Comparison of ENCODE assay signal across 11 cellular contexts in genomic region chr14:75292886-75293285, GRCh38. TPM values are rescaled to one million over a fixed set of nuclear protein-coding genes. Genes with fewer than 3 reads are reported as not detected.
A peak's percentile ranks its signal among the peaks of the same experiment; 100 is the strongest.
DNase-seq lines count a peak whose midpoint lies in the region; ATAC-seq and TF ChIP-seq lines count a peak whose summit lies in the region.
"Had no signal": no experiment of that assay in that cellular context is flagged by ENCODE, and none has a peak within 500 bp of the region (broad histone marks: within the 10 kb centered on the region; RNA-seq: fewer than 3 reads in every experiment).

No MANE protein-coding gene starts in this region.

- H3K27ac ChIP-seq in transverse colon, result peak overlapping the region in 2 of 4 donors; percentile 92 to 98

- in situ Hi-C loops in transverse colon (cut with MboI; ENCODE audit: low pct_ligation_motif_present in 1 of 4, low pct_unique_long_range_greater_than_20kb in 1 of 4, low sequenced_read_pairs in 3 of 4), result no loop called here

- no peak for DNase-seq in activated naive CD4-positive, alpha-beta T cell treated with anti-CD3 and anti-CD28 coated beads, Interleukin-2, amount 10 ng/mL, durations not matched to agents 7 days and 5 days
- no peak for DNase-seq in activated naive CD4-positive, alpha-beta T cell (lab: John Stamatoyannopoulos, UW)
- DNase-seq in naive B cell (no peak), transverse colon (peak; percentile 6), erythroblast (lab: John Stamatoyannopoulos, UW) (no peak)
- no peak for DNase-seq in stimulated activated CD8-positive, alpha-beta memory T cell treated with anti-CD3 and anti-CD28 coated beads, Interleukin-4, amount 100 ng/mL, for 48 hours
- DNase-seq: NCI-H1092, substantia nigra had no signal

- no peaks in the 10 kb centered on the region for H3K36me3 Mint-ChIP-seq in activated naive CD4-positive, alpha-beta T cell treated with anti-CD3 and anti-CD28 coated beads, Interleukin-2, amount 10 ng/mL, durations not matched to agents 7 days and 5 days
- H3K36me3 Mint-ChIP-seq in brain (no peaks in the 10 kb centered on the region), naive B cell (no peaks in the 10 kb centered on the region)

- H3K9me3 Mint-ChIP-seq in activated naive CD4-positive, alpha-beta T cell treated with anti-CD3 and anti-CD28 coated beads, Interleukin-2, amount 10 ng/mL, durations not matched to agents 7 days and 5 days, result no peaks in the 10 kb centered on the region
- H3K9me3 Mint-ChIP-seq in brain (peaks cover 0 to 4% (median 0%) of the 10 kb centered on the region in 5 experiments), naive B cell (no peaks in the 10 kb centered on the region)

- TF ChIP-seq POLR2A in transverse colon (IDR thresholded peaks at IDR 0.05) (no peak), erythroblast (IDR thresholded peaks at IDR 0.05; ENCODE audit: low read length) (no peak)

- CTCF ChIA-PET in activated naive CD4-positive, alpha-beta T cell treated with anti-CD3 and anti-CD28 coated beads, Interleukin-2, amount 10 ng/mL, durations not matched to agents 7 days and 5 days (lab: Charles Lee), result interaction anchor here (0.8 to 1.7 kb wide), 2 partner anchors 9 to 11 kb away, joined by 3 to 6 read pairs; no protein-coding TSS in a partner anchor

- no peak overlapping the region for H3K27ac Mint-ChIP-seq in activated naive CD4-positive, alpha-beta T cell treated with anti-CD3 and anti-CD28 coated beads, Interleukin-2, amount 10 ng/mL, durations not matched to agents 7 days and 5 days
- peak overlapping the region in 2 of 5 experiments; percentile 81 to 86 for H3K27ac Mint-ChIP-seq in brain
- H3K27ac Mint-ChIP-seq in naive B cell, result peak overlapping the region; percentile 91 to 100 (median 99)

- peak overlapping the region; percentile 67 for H3K4me3 Mint-ChIP-seq in activated naive CD4-positive, alpha-beta T cell treated with anti-CD3 and anti-CD28 coated beads, Interleukin-2, amount 10 ng/mL, durations not matched to agents 7 days and 5 days
- peak overlapping the region; percentile 81 to 89 (median 85) for H3K4me3 Mint-ChIP-seq in brain
- peak overlapping the region in 3 of 8 donors; percentile 76 to 83 (median 79) for H3K4me3 Mint-ChIP-seq in naive B cell

- H3K27me3 ChIP-seq in transverse colon, result no peaks in the 10 kb centered on the region

- peaks cover 25% of the 10 kb centered on the region for H3K4me1 Mint-ChIP-seq in activated naive CD4-positive, alpha-beta T cell treated with anti-CD3 and anti-CD28 coated beads, Interleukin-2, amount 10 ng/mL, durations not matched to agents 7 days and 5 days
- peaks cover 25% of the 10 kb centered on the region for H3K4me1 Mint-ChIP-seq in brain
- H3K4me1 Mint-ChIP-seq in naive B cell, result peaks cover 12 to 28% (median 12%) of the 10 kb centered on the region in 3 donors

- no peak for TF ChIP-seq EP300 in transverse colon (IDR thresholded peaks at IDR 0.05; ENCODE audit: low read depth)

- intact Hi-C loops in transverse colon (cut with DNase I; ENCODE audit: low total_unique reads), result no loop called here

- WGBS in transverse colon (ENCODE audit: low coverage in 1 of 2), 2 donors, result 83 to 90% methylated on average over 7 of the region's 7 CpGs

- TF ChIP-seq CTCF in brain (conservative IDR thresholded peaks at IDR 0.05) (no peak), transverse colon (IDR thresholded peaks at IDR 0.05) (no peak)

- no peaks in the 10 kb centered on the region for H3K36me3 ChIP-seq in transverse colon

- H3K4me3 ChIP-seq in transverse colon, result no peak overlapping the region

- ATAC-seq in naive B cell (ENCODE audit: low read depth in 2 of 2) (no peak), HG03045 (IDR thresholded peaks at IDR 0.05; ENCODE audit: unreplicated experiment) (no peak)
- ATAC-seq: activated CD4-positive, CD25-positive, alpha-beta regulatory T cell treated with anti-CD3 and anti-CD28 coated beads, Interleukin-2, amount 50 U/mL, for 24 hours had no signal

- peaks cover 64% of the 10 kb centered on the region for H3K27me3 Mint-ChIP-seq in activated naive CD4-positive, alpha-beta T cell treated with anti-CD3 and anti-CD28 coated beads, Interleukin-2, amount 10 ng/mL, durations not matched to agents 7 days and 5 days
- H3K27me3 Mint-ChIP-seq in brain (peaks cover 55% of the 10 kb centered on the region), naive B cell (peaks cover 8 to 15% (median 14%) of the 10 kb centered on the region in 3 donors)

- H3K9me3 ChIP-seq in transverse colon, result no peaks in the 10 kb centered on the region

- H3K4me1 ChIP-seq in transverse colon, result peaks cover 18 to 27% (median 23%) of the 10 kb centered on the region in 4 donors

RNA-seq across cellular contexts. Expression of gene FOS, which starts 14.3 kb away (rescaled TPM):
- polyA plus RNA-seq in brain (ENCODE audit: insufficient read depth, low read depth, low replicate concordance), result 9.4 TPM
- polyA plus RNA-seq in naive B cell (ENCODE audit: low read depth in 6 of 6), result 1,000 to 10,000 TPM in 5 of 6 donors, 100 to 1,000 TPM in 1; 863 to 3,933 (median 2,927) TPM
- 1,000 to 10,000 TPM in 2 of 4 donors, 100 to 1,000 TPM in 2; 345 to 1,356 (median 884) TPM for total RNA-seq in transverse colon

Comparison
In these comparisons a context has a peak if more than half of its experiments do, and no peak if none do; other contexts are left out.
1. RNA of gene FOS, which starts 14.3 kb away (polyA plus RNA-seq): 863 to 3,933 TPM in naive B cell; 9.4 TPM in brain (single experiment); every median in the first group is over 10 times any median in the second.